In genomic region chr18:79200546-79201268, GRCh38 we compare ENCODE assay signal across 9 cellular contexts.
DNase-seq lines count a peak whose midpoint lies in the region; ATAC-seq, FAIRE-seq and TF ChIP-seq lines count a peak whose summit lies in the region.
"Had no signal": no experiment of that assay in that cellular context is flagged by ENCODE, and none has a peak within 500 bp of the region (broad histone marks: within the 10 kb centered on the region; RNA-seq: fewer than 3 reads in every experiment).

No MANE protein-coding gene starts in this region.

- no peaks in the 10 kb centered on the region for H3K36me3 ChIP-seq in A673 (ENCODE audit: insufficient read depth, low read length, poor library complexity, severe bottlenecking)
- H3K36me3 ChIP-seq in lower lobe of right lung: no peaks in the 10 kb centered on the region
- H3K36me3 ChIP-seq in PC-9 (ENCODE audit: low read depth): no peaks in the 10 kb centered on the region

- intact Hi-C loops in A673 (cut with micrococcal nuclease; ENCODE audit: unreplicated experiment) (no loop called here), lower lobe of right lung (cut with DNase I) (no loop called here), PC-9 (cut with micrococcal nuclease; ENCODE audit: unreplicated experiment) (no loop called here)

- H3K27me3 Mint-ChIP-seq in central memory CD8-positive, alpha-beta T cell: no peaks in the 10 kb centered on the region

- H3K4me2 ChIP-seq in PC-9: no peak overlapping the region

- DNase-seq in A673 (ENCODE audit: low spot score): peak; percentile 45
- DNase-seq in GM18507 (ENCODE audit: extremely low spot score, insufficient read length, low read depth): no peak
- DNase-seq in NCI-H2196 (lab: John Stamatoyannopoulos, UW; ENCODE audit: unreplicated experiment): peak; percentile 29
- no peak for DNase-seq in central memory CD8-positive, alpha-beta T cell (ENCODE audit: low spot score in 2 of 2)
- peak; percentile 68 for DNase-seq in lower lobe of right lung
- DNase-seq in PC-9: no peak

- H3K36me3 Mint-ChIP-seq in central memory CD8-positive, alpha-beta T cell (ENCODE audit: insufficient read depth): peaks cover 7% of the 10 kb centered on the region

- peak; percentile 93 for FAIRE-seq in GM18507 (lab: Jason Lieb, UNC)

- peak overlapping the region; percentile 74 for H3K27ac Mint-ChIP-seq in central memory CD8-positive, alpha-beta T cell (ENCODE audit: low read depth)

- H3K27ac ChIP-seq in A673 (ENCODE audit: low read depth, low read length, poor library complexity, severe bottlenecking): no peak overlapping the region
- no peak overlapping the region for H3K27ac ChIP-seq in lower lobe of right lung
- H3K27ac ChIP-seq in PC-9: no peak overlapping the region
- H3K27ac ChIP-seq: tibial nerve had no signal

- H3K4me3 Mint-ChIP-seq in central memory CD8-positive, alpha-beta T cell: no peak overlapping the region

- H3K4me1 ChIP-seq in A673 (ENCODE audit: insufficient read depth, low read length, poor library complexity, severe bottlenecking): no peaks in the 10 kb centered on the region
- no peaks in the 10 kb centered on the region for H3K4me1 ChIP-seq in lower lobe of right lung
- peaks cover 12% of the 10 kb centered on the region; the same call in 1 of the 2 replicates for H3K4me1 ChIP-seq in PC-9 (replicated peaks; ENCODE audit: insufficient read depth)

- no peak overlapping the region for H2AFZ ChIP-seq in PC-9

- H3F3A ChIP-seq in PC-9 (ENCODE audit: insufficient read depth, low read depth): peaks cover 18% of the 10 kb centered on the region

- H4K20me1 ChIP-seq in PC-9 (ENCODE audit: insufficient read depth): no peaks in the 10 kb centered on the region

- no peaks in the 10 kb centered on the region for H3K79me2 ChIP-seq in PC-9 (ENCODE audit: low read depth)

- H3K9me3 ChIP-seq in A673 (ENCODE audit: low read depth, low read length, poor library complexity, severe bottlenecking) (no peaks in the 10 kb centered on the region), lower lobe of right lung (no peaks in the 10 kb centered on the region), PC-9 (ENCODE audit: insufficient read depth, low read depth) (no peaks in the 10 kb centered on the region)
- H3K9me3 ChIP-seq: tibial nerve had no signal

- BruUV-seq in A673 (replicated peaks; lab: Mats Ljungman, UMichigan) (no TSS peak), PC-9 (replicated peaks; lab: Mats Ljungman, UMichigan) (no TSS peak)

- H3K9me2 ChIP-seq in PC-9 (ENCODE audit: insufficient read depth): no peaks in the 10 kb centered on the region

- H3K27me3 ChIP-seq in A673 (replicated peaks; ENCODE audit: insufficient read depth, low read depth, low read length, poor library complexity) (no peaks in the 10 kb centered on the region), lower lobe of right lung (ENCODE audit: low read depth) (no peaks in the 10 kb centered on the region), PC-9 (ENCODE audit: insufficient read depth, low read depth) (no peaks in the 10 kb centered on the region)
- H3K27me3 ChIP-seq: tibial nerve had no signal

- peaks cover 22% of the 10 kb centered on the region for H3K4me1 Mint-ChIP-seq in central memory CD8-positive, alpha-beta T cell

- H3K9me3 Mint-ChIP-seq in central memory CD8-positive, alpha-beta T cell: no peaks in the 10 kb centered on the region

- TF ChIP-seq CTCF in A673 (conservative IDR thresholded peaks at IDR 0.05; ENCODE audit: low read depth, low read length) (no peak), lower lobe of right lung (IDR thresholded peaks at IDR 0.05) (no peak), PC-9 (conservative IDR thresholded peaks at IDR 0.05) (no peak)

- H3K4me3 ChIP-seq in A673 (ENCODE audit: low read depth, low read length, poor library complexity, severe bottlenecking) (no peak overlapping the region), lower lobe of right lung (no peak overlapping the region), PC-9 (no peak overlapping the region)
- H3K4me3 ChIP-seq: tibial nerve had no signal

- POLR2A ChIA-PET in A673 (lab: Charles Lee; ENCODE audit: low non-redundant PET): no interaction called here
- POLR2A ChIA-PET in PC-9 (lab: Charles Lee; ENCODE audit: unreplicated experiment): no interaction called here

- CTCF ChIA-PET in A673 (lab: Charles Lee) (no interaction called here), PC-9 (lab: Charles Lee) (no interaction called here)

- ATAC-seq in central memory CD8-positive, alpha-beta T cell (replicated peaks; ENCODE audit: extremely low read depth, poor library complexity, severe bottlenecking): no peak
- ATAC-seq in lower lobe of right lung (peak; percentile 63 to 94), GM18520 (IDR thresholded peaks at IDR 0.05; ENCODE audit: unreplicated experiment) (no peak), GM18511 (IDR thresholded peaks at IDR 0.05; ENCODE audit: unreplicated experiment) (no peak)

Comparison
In these comparisons a context has a peak if more than half of its experiments do, and no peak if none do; other contexts are left out.
1. DNase-seq: peak in A673 (single experiment), NCI-H2196 (single experiment) and lower lobe of right lung (single experiment); none in GM18507 (single experiment), central memory CD8-positive, alpha-beta T cell (0 of 2) and PC-9 (0 of 2).
2. ATAC-seq: peak in lower lobe of right lung (2 of 2); none in central memory CD8-positive, alpha-beta T cell (single experiment), GM18520 (single experiment) and GM18511 (single experiment).